In the genomic region with DNA sequence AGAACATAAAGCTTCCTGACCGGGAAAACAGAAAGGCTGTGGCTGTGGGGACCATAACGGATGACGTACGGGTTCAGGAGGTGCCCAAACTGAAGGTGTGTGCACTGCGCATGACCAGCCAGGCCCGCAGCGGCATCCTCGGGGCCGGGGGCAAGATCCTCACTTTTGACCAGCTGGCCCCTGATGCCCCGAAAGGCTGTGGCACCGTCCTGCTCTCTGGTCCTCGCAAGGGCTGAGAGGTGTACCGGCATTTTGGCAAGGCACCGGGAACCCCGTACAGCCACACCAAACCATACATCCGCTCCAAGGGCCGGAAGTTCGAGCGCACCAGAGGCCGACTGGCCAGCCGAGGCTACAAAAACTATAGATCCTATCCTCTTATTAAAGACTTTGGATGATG, we compare ENCODE assay signal across 37 cellular contexts.
"Had no signal": no experiment of that assay in that cellular context is flagged by ENCODE, and none has a peak within 500 bp of the region (broad histone marks: within the 10 kb centered on the region; RNA-seq: fewer than 3 reads in every experiment).

No MANE protein-coding gene starts in this region.

- FAIRE-seq: colon had no signal

- H3K4me1 ChIP-seq: adrenal gland, ascending aorta, breast epithelium, gastroesophageal sphincter had no signal

- H3K9me3 ChIP-seq: adrenal gland, ascending aorta, breast epithelium, esophagus muscularis mucosa, gastroesophageal sphincter had no signal

- ATAC-seq: activated CD4-positive, alpha-beta T cell treated with anti-CD3 and anti-CD28 coated beads for 36 hours; activated CD8-positive, alpha-beta memory T cell treated with anti-CD3 and anti-CD28 coated beads, Interleukin-2, amount 10 ng/mL, durations not matched to agents 7 days and 5 days; activated CD8-positive, alpha-beta T cell treated with anti-CD3 and anti-CD28 coated beads, Interleukin-2, amount 10 ng/mL, durations not matched to agents 7 days and 5 days; activated naive CD8-positive, alpha-beta T cell treated with anti-CD3 and anti-CD28 coated beads, Interleukin-2, amount 50 U/mL, for 24 hours; effector memory CD8-positive, alpha-beta T cell; gastroesophageal sphincter; T-helper 17 cell had no signal

- H3K36me3 Mint-ChIP-seq: activated CD4-positive, alpha-beta memory T cell treated with anti-CD3 and anti-CD28 coated beads for 36 hours; activated CD8-positive, alpha-beta memory T cell treated with anti-CD3 and anti-CD28 coated beads, Interleukin-2, amount 10 ng/mL, durations not matched to agents 7 days and 5 days; activated naive CD4-positive, alpha-beta T cell treated with anti-CD3 and anti-CD28 coated beads, Interleukin-2, amount 50 U/mL, for 24 hours; activated naive CD8-positive, alpha-beta T cell treated with anti-CD3 and anti-CD28 coated beads for 36 hours; brain had no signal

- H3K27ac ChIP-seq: adrenal gland, ascending aorta, breast epithelium, cardiac muscle cell, esophagus muscularis mucosa, gastroesophageal sphincter, WERI-Rb-1 had no signal

- H3K36me3 ChIP-seq: adrenal gland, ascending aorta, breast epithelium, cardiac muscle cell, esophagus muscularis mucosa, gastroesophageal sphincter, WERI-Rb-1 had no signal

- H3K9me3 Mint-ChIP-seq: activated CD4-positive, alpha-beta T cell treated with anti-CD3 and anti-CD28 coated beads, Interleukin-2, amount 10 ng/mL, durations not matched to agents 24 days and 14 days had no signal

- DNase-seq: activated B cell treated with CpG ODN at 0.5 μM for 24 hours; activated CD4-positive, alpha-beta memory T cell treated with anti-CD3 and anti-CD28 coated beads for 36 hours; activated CD4-positive, alpha-beta T cell treated with anti-CD3 and anti-CD28 coated beads for 36 hours; activated CD4-positive, alpha-beta T cell treated with anti-CD3 and anti-CD28 coated beads, Interleukin-2, amount 10 ng/mL, durations not matched to agents 24 days and 14 days; activated CD4-positive, CD25-positive, alpha-beta regulatory T cell treated with anti-CD3 and anti-CD28 coated beads, Interleukin-2, amount 50 U/mL, for 72 hours; activated CD8-positive, alpha-beta memory T cell treated with anti-CD3 and anti-CD28 coated beads, Interleukin-2, amount 10 ng/mL, durations not matched to agents 7 days and 5 days; activated CD8-positive, alpha-beta memory T cell treated with anti-CD3 and anti-CD28 coated beads, Interleukin-2, amount 50 U/mL, for 4 hours; activated CD8-positive, alpha-beta T cell treated with anti-CD3 and anti-CD28 coated beads, Interleukin-2, amount 10 ng/mL, durations not matched to agents 7 days and 5 days; activated effector memory CD4-positive, alpha-beta T cell treated with anti-CD3 and anti-CD28 coated beads, Interleukin-2, amount 50 U/mL, for 16 hours; activated naive CD4-positive, alpha-beta T cell treated with anti-CD3 and anti-CD28 coated beads for 36 hours; activated naive CD8-positive, alpha-beta T cell treated with anti-CD3 and anti-CD28 coated beads for 36 hours; activated naive CD8-positive, alpha-beta T cell treated with anti-CD3 and anti-CD28 coated beads, Interleukin-2, amount 50 U/mL, for 24 hours; activated T-cell treated with anti-CD3 and anti-CD28 coated beads, Interleukin-2, amount 50 U/mL, for 1 hour; activated T-cell treated with anti-CD3 and anti-CD28 coated beads, Interleukin-2, amount 50 U/mL, for 48 hours; adrenal gland; cortex of kidney; dermis blood vessel endothelial cell; effector CD4-positive, alpha-beta T cell; effector memory CD8-positive, alpha-beta T cell; erythroblast; foreskin melanocyte; head of caudate nucleus; T-helper 17 cell; T1000; WERI-Rb-1 had no signal

- H3K4me3 Mint-ChIP-seq: activated B cell treated with CpG ODN at 0.5 μM for 24 hours; activated CD4-positive, alpha-beta memory T cell treated with anti-CD3 and anti-CD28 coated beads for 36 hours; activated CD4-positive, alpha-beta T cell treated with anti-CD3 and anti-CD28 coated beads for 36 hours; activated CD4-positive, alpha-beta T cell treated with anti-CD3 and anti-CD28 coated beads, Interleukin-2, amount 10 ng/mL, durations not matched to agents 24 days and 14 days; activated CD8-positive, alpha-beta memory T cell treated with anti-CD3 and anti-CD28 coated beads, Interleukin-2, amount 10 ng/mL, durations not matched to agents 7 days and 5 days; activated CD8-positive, alpha-beta T cell treated with anti-CD3 and anti-CD28 coated beads, Interleukin-2, amount 10 ng/mL, durations not matched to agents 7 days and 5 days; activated naive CD4-positive, alpha-beta T cell treated with anti-CD3 and anti-CD28 coated beads for 36 hours; activated naive CD4-positive, alpha-beta T cell treated with anti-CD3 and anti-CD28 coated beads, Interleukin-2, amount 50 U/mL, for 24 hours; activated naive CD8-positive, alpha-beta T cell treated with anti-CD3 and anti-CD28 coated beads for 36 hours; activated naive CD8-positive, alpha-beta T cell treated with anti-CD3 and anti-CD28 coated beads, Interleukin-2, amount 50 U/mL, for 24 hours; activated T-helper 1 cell treated with anti-CD3 and anti-CD28 coated beads, Interleukin-12 subunit alpha, Interleukin-12 subunit beta, Interleukin-2, Interleukin-4 antibody, amounts not matched to agents 30 ng/mL and 10 ng/mL and 1 ng/mL, durations not matched to agents 14 hours and 24 hours and 36 hours; brain; central memory CD8-positive, alpha-beta T cell; effector memory CD8-positive, alpha-beta T cell; T-helper 17 cell; T-helper 2 cell treated with Interferon-gamma antibody and Interleukin-4, amounts not matched to agents 5 μg/mL and 100 μg/mL, for 36 hours had no signal

- H3K27me3 Mint-ChIP-seq: activated B cell treated with CpG ODN at 0.5 μM for 24 hours; activated CD4-positive, alpha-beta memory T cell treated with anti-CD3 and anti-CD28 coated beads for 36 hours; activated CD4-positive, alpha-beta T cell treated with anti-CD3 and anti-CD28 coated beads for 36 hours; activated CD4-positive, alpha-beta T cell treated with anti-CD3 and anti-CD28 coated beads, Interleukin-2, amount 10 ng/mL, durations not matched to agents 24 days and 14 days; activated CD8-positive, alpha-beta memory T cell treated with anti-CD3 and anti-CD28 coated beads, Interleukin-2, amount 10 ng/mL, durations not matched to agents 7 days and 5 days; activated naive CD4-positive, alpha-beta T cell treated with anti-CD3 and anti-CD28 coated beads, Interleukin-2, amount 50 U/mL, for 24 hours; activated naive CD8-positive, alpha-beta T cell treated with anti-CD3 and anti-CD28 coated beads for 36 hours; activated naive CD8-positive, alpha-beta T cell treated with anti-CD3 and anti-CD28 coated beads, Interleukin-2, amount 50 U/mL, for 24 hours; brain; central memory CD8-positive, alpha-beta T cell; effector memory CD8-positive, alpha-beta T cell; T-helper 17 cell had no signal

- H3K4me3 ChIP-seq: adrenal gland, ascending aorta, breast epithelium, cardiac muscle cell, esophagus muscularis mucosa, gastroesophageal sphincter had no signal

- H3K27me3 ChIP-seq: adrenal gland, ascending aorta, breast epithelium, cardiac muscle cell, esophagus muscularis mucosa, gastroesophageal sphincter had no signal

- H3K27ac Mint-ChIP-seq: activated B cell treated with CpG ODN at 0.5 μM for 24 hours; activated CD4-positive, alpha-beta memory T cell treated with anti-CD3 and anti-CD28 coated beads for 36 hours; activated CD4-positive, alpha-beta T cell treated with anti-CD3 and anti-CD28 coated beads for 36 hours; activated CD4-positive, alpha-beta T cell treated with anti-CD3 and anti-CD28 coated beads, Interleukin-2, amount 10 ng/mL, durations not matched to agents 24 days and 14 days; activated CD8-positive, alpha-beta memory T cell treated with anti-CD3 and anti-CD28 coated beads, Interleukin-2, amount 10 ng/mL, durations not matched to agents 7 days and 5 days; activated CD8-positive, alpha-beta T cell treated with anti-CD3 and anti-CD28 coated beads, Interleukin-2, amount 10 ng/mL, durations not matched to agents 7 days and 5 days; activated naive CD4-positive, alpha-beta T cell treated with anti-CD3 and anti-CD28 coated beads for 36 hours; activated naive CD4-positive, alpha-beta T cell treated with anti-CD3 and anti-CD28 coated beads, Interleukin-2, amount 50 U/mL, for 24 hours; activated naive CD8-positive, alpha-beta T cell treated with anti-CD3 and anti-CD28 coated beads for 36 hours; activated naive CD8-positive, alpha-beta T cell treated with anti-CD3 and anti-CD28 coated beads, Interleukin-2, amount 50 U/mL, for 24 hours; activated T-helper 1 cell treated with anti-CD3 and anti-CD28 coated beads, Interleukin-12 subunit alpha, Interleukin-12 subunit beta, Interleukin-2, Interleukin-4 antibody, amounts not matched to agents 30 ng/mL and 10 ng/mL and 1 ng/mL, durations not matched to agents 14 hours and 24 hours and 36 hours; activated T-helper 2 cell treated with anti-CD3 and anti-CD28 coated beads, Interferon-gamma antibody, Interleukin-2, Interleukin-4, amounts not matched to agents 10 μg/mL and 5 μg/mL and 100 μg/mL, durations not matched to agents 14 hours and 24 hours and 36 hours; effector memory CD8-positive, alpha-beta T cell; T-helper 17 cell; T-helper 2 cell treated with Interferon-gamma antibody and Interleukin-4, amounts not matched to agents 5 μg/mL and 100 μg/mL, for 36 hours had no signal

- H3K4me1 Mint-ChIP-seq: activated B cell treated with CpG ODN at 0.5 μM for 24 hours; activated CD4-positive, alpha-beta T cell treated with anti-CD3 and anti-CD28 coated beads for 36 hours; activated CD4-positive, alpha-beta T cell treated with anti-CD3 and anti-CD28 coated beads, Interleukin-2, amount 10 ng/mL, durations not matched to agents 24 days and 14 days; activated CD8-positive, alpha-beta memory T cell treated with anti-CD3 and anti-CD28 coated beads, Interleukin-2, amount 10 ng/mL, durations not matched to agents 7 days and 5 days; activated naive CD4-positive, alpha-beta T cell treated with anti-CD3 and anti-CD28 coated beads, Interleukin-2, amount 50 U/mL, for 24 hours; activated naive CD8-positive, alpha-beta T cell treated with anti-CD3 and anti-CD28 coated beads for 36 hours; activated naive CD8-positive, alpha-beta T cell treated with anti-CD3 and anti-CD28 coated beads, Interleukin-2, amount 50 U/mL, for 24 hours; central memory CD8-positive, alpha-beta T cell; T-helper 17 cell had no signal
